Comparison of ENCODE assay signal across 25 cellular contexts in genomic region chr5:108206707-108207106, GRCh38.
"Had no signal": no experiment of that assay in that cellular context is flagged by ENCODE, and none has a peak within 500 bp of the region (broad histone marks: within the 10 kb centered on the region; RNA-seq: fewer than 3 reads in every experiment).

No MANE protein-coding gene starts in this region.

- H3K4me1 ChIP-seq: SJSA1 had no signal

- H3K4me2 ChIP-seq: KMS-11 had no signal

- ATAC-seq: K562 had no signal

- H3K9me3 ChIP-seq: SJSA1 had no signal

- H3K27me3 ChIP-seq: SJSA1 had no signal

- H3K4me3 ChIP-seq: K562, SJSA1, SK-N-MC had no signal

- H3K27ac Mint-ChIP-seq: IgD-negative memory B cell had no signal

- H3K4me3 Mint-ChIP-seq: IgD-negative memory B cell had no signal

- DNase-seq: Kasumi-1, MM.1S, NCI-H1092 treated with DMSO at 0.1 percent for 48 hours, NCI-H1436, NCI-H187, NCI-H2029, NCI-H2081 treated with DMSO at 0.1 percent for 48 hours, NCI-H2171, NCI-H226, NCI-H446, NCI-H510A, NCI-H524 treated with DMSO at 0.1 percent for 48 hours, NCI-H69, NCI-H774, Right ventricle myocardium superior, RPMI8226, SIG-M5 had no signal

- H3K9ac ChIP-seq: KMS-11 had no signal

- H3K27me3 Mint-ChIP-seq: IgD-negative memory B cell had no signal

- H3K36me3 Mint-ChIP-seq: IgD-negative memory B cell had no signal

- H3K36me3 ChIP-seq: SJSA1 had no signal

- FAIRE-seq: HTR-8/SVneo, K562, RCC 7860 had no signal

- H3K27ac ChIP-seq: HL-60, KMS-11, SJSA1, SK-N-MC had no signal
